In genomic region chr1:218633238-218633948, GRCh38 we compare ENCODE assay signal across 2 cellular contexts.
TF ChIP-seq lines count a peak whose summit lies in the region.

No MANE protein-coding gene starts in this region.

TF ChIP-seq in GM23338, 12 proteins besides CTCF, POLR2A, EP300 and RAD21 (continued from another document):
- TF ChIP-seq REST (IDR thresholded peaks at IDR 0.05; ENCODE audit: unreplicated experiment) (no peak), ETS1 (IDR thresholded peaks at IDR 0.05) (no peak), ZNF462 (CRISPR knock-in tag; IDR thresholded peaks at IDR 0.05) (no peak), POLR2AphosphoS5 (IDR thresholded peaks at IDR 0.05; ENCODE audit: low read depth) (no peak), ZNF331 (CRISPR knock-in tag; IDR thresholded peaks at IDR 0.05; ENCODE audit: low read depth) (no peak), EZH2phosphoT487 (IDR thresholded peaks at IDR 0.05; ENCODE audit: unreplicated experiment) (no peak), CREB1 (CRISPR knock-in tag; IDR thresholded peaks at IDR 0.05; ENCODE audit: low read depth) (no peak), NANOG (IDR thresholded peaks at IDR 0.05; ENCODE audit: borderline replicate concordance) (no peak)

TF ChIP-seq in WTC11, 78 proteins besides CTCF, POLR2A, EP300 and RAD21 (continued from another document):
- no peak for TF ChIP-seq ZBTB43 (CRISPR knock-in tag; IDR thresholded peaks at IDR 0.05)
- no peak for TF ChIP-seq SOX15 (CRISPR knock-in tag; IDR thresholded peaks at IDR 0.05)
- TF ChIP-seq ZNF317 (CRISPR knock-in tag; IDR thresholded peaks at IDR 0.05; ENCODE audit: borderline replicate concordance, low read depth): no peak
- no peak for TF ChIP-seq AFF4 (CRISPR knock-in tag; IDR thresholded peaks at IDR 0.05; ENCODE audit: borderline replicate concordance)
- TF ChIP-seq ARID4B (CRISPR knock-in tag; IDR thresholded peaks at IDR 0.05; ENCODE audit: borderline replicate concordance): no peak
- TF ChIP-seq HMGA2 (CRISPR knock-in tag; IDR thresholded peaks at IDR 0.05): no peak
- TF ChIP-seq ZMAT4 (CRISPR knock-in tag; IDR thresholded peaks at IDR 0.05): no peak
TF ChIP-seq in WTC11: peak in this region for 0.
